Comparison of ENCODE assay signal across 30 cellular contexts in genomic region chr2:232242316-232242715, GRCh38.
"Had no signal": no experiment of that assay in that cellular context is flagged by ENCODE, and none has a peak within 500 bp of the region (broad histone marks: within the 10 kb centered on the region; RNA-seq: fewer than 3 reads in every experiment).

No MANE protein-coding gene starts in this region.

- H3K4me3 ChIP-seq: ascending aorta, breast epithelium, cardiac muscle cell, colonic mucosa, dorsolateral prefrontal cortex had no signal

- H3K27me3 Mint-ChIP-seq: activated CD4-positive, alpha-beta memory T cell treated with anti-CD3 and anti-CD28 coated beads for 36 hours; activated CD4-positive, alpha-beta T cell treated with anti-CD3 and anti-CD28 coated beads for 36 hours; activated CD4-positive, alpha-beta T cell treated with anti-CD3 and anti-CD28 coated beads, Interleukin-2, amount 10 ng/mL, durations not matched to agents 24 days and 14 days; activated naive CD4-positive, alpha-beta T cell treated with anti-CD3 and anti-CD28 coated beads, Interleukin-2, amount 10 ng/mL, durations not matched to agents 7 days and 5 days; activated naive CD8-positive, alpha-beta T cell treated with anti-CD3 and anti-CD28 coated beads, Interleukin-2, amount 10 ng/mL, durations not matched to agents 7 days and 5 days; activated T-cell treated with anti-CD3 and anti-CD28 coated beads, Interleukin-2, amount 50 U/mL, for 24 hours; brain; dendritic cell treated with granulocyte-macrophage colony-stimulating factor and Interleukin-4, amounts not matched to agents 40 ng/mL and 50 ng/mL, for 4 days had no signal

- H3K27me3 ChIP-seq: ascending aorta, breast epithelium, cardiac muscle cell, colonic mucosa, dorsolateral prefrontal cortex had no signal

- H3K9me3 ChIP-seq: ascending aorta, breast epithelium, colonic mucosa had no signal

- DNase-seq: activated CD4-positive, alpha-beta memory T cell treated with anti-CD3 and anti-CD28 coated beads for 36 hours; activated CD4-positive, alpha-beta T cell treated with anti-CD3 and anti-CD28 coated beads for 36 hours; activated CD4-positive, alpha-beta T cell treated with anti-CD3 and anti-CD28 coated beads, Interleukin-2, amount 10 ng/mL, durations not matched to agents 24 days and 14 days; activated CD4-positive, CD25-positive, alpha-beta regulatory T cell; activated CD4-positive, CD25-positive, alpha-beta regulatory T cell treated with anti-CD3 and anti-CD28 coated beads, Interleukin-2, amount 50 U/mL, for 72 hours; activated CD8-positive, alpha-beta T cell treated with anti-CD3 and anti-CD28 coated beads, Interleukin-2, amount 10 ng/mL, durations not matched to agents 7 days and 5 days; activated gamma-delta T cell; activated naive CD4-positive, alpha-beta T cell; activated naive CD4-positive, alpha-beta T cell treated with anti-CD3 and anti-CD28 coated beads, Interleukin-2, amount 10 ng/mL, durations not matched to agents 7 days and 5 days; activated naive CD8-positive, alpha-beta T cell treated with anti-CD3 and anti-CD28 coated beads, Interleukin-2, amount 10 ng/mL, durations not matched to agents 7 days and 5 days; activated T-cell treated with anti-CD3 and anti-CD28 coated beads for 4 hours; activated T-cell treated with anti-CD3 and anti-CD28 coated beads, Interleukin-2, amount 50 U/mL, for 24 hours; activated T-cell treated with anti-CD3 and anti-CD28 coated beads, Interleukin-2, amount 50 U/mL, for 72 hours; central memory CD4-positive, alpha-beta T cell; cerebellar nuclear complex; colonic mucosa; dorsolateral prefrontal cortex; effector memory CD4-positive, alpha-beta T cell; endodermal cell; foreskin fibroblast; head of caudate nucleus; T-helper 1 cell; T-helper 2 cell had no signal

- H3K4me3 Mint-ChIP-seq: activated CD4-positive, alpha-beta memory T cell treated with anti-CD3 and anti-CD28 coated beads for 36 hours; activated CD4-positive, alpha-beta T cell treated with anti-CD3 and anti-CD28 coated beads for 36 hours; activated CD4-positive, alpha-beta T cell treated with anti-CD3 and anti-CD28 coated beads, Interleukin-2, amount 10 ng/mL, durations not matched to agents 24 days and 14 days; activated CD8-positive, alpha-beta T cell treated with anti-CD3 and anti-CD28 coated beads, Interleukin-2, amount 10 ng/mL, durations not matched to agents 7 days and 5 days; activated naive CD4-positive, alpha-beta T cell treated with anti-CD3 and anti-CD28 coated beads, Interleukin-2, amount 10 ng/mL, durations not matched to agents 7 days and 5 days; activated naive CD8-positive, alpha-beta T cell treated with anti-CD3 and anti-CD28 coated beads, Interleukin-2, amount 10 ng/mL, durations not matched to agents 7 days and 5 days; activated T-cell treated with anti-CD3 and anti-CD28 coated beads, Interleukin-2, amount 50 U/mL, for 24 hours; brain; dendritic cell treated with granulocyte-macrophage colony-stimulating factor and Interleukin-4, amounts not matched to agents 40 ng/mL and 50 ng/mL, for 4 days; endodermal cell had no signal

- ATAC-seq: activated CD4-positive, alpha-beta T cell treated with anti-CD3 and anti-CD28 coated beads for 36 hours; activated CD8-positive, alpha-beta T cell treated with anti-CD3 and anti-CD28 coated beads, Interleukin-2, amount 10 ng/mL, durations not matched to agents 7 days and 5 days; activated naive CD4-positive, alpha-beta T cell treated with anti-CD3 and anti-CD28 coated beads, Interleukin-2, amount 50 U/mL, for 72 hours; activated T-cell treated with anti-CD3 and anti-CD28 coated beads, Interleukin-2, amount 50 U/mL, for 72 hours; esophagus mucosa had no signal

- H3K27ac ChIP-seq: ascending aorta, breast epithelium, cardiac muscle cell, colonic mucosa, dorsolateral prefrontal cortex had no signal

- H3K36me3 ChIP-seq: ascending aorta, breast epithelium, cardiac muscle cell, colonic mucosa had no signal

- H3K27ac Mint-ChIP-seq: activated CD4-positive, alpha-beta memory T cell treated with anti-CD3 and anti-CD28 coated beads for 36 hours; activated CD4-positive, alpha-beta T cell treated with anti-CD3 and anti-CD28 coated beads for 36 hours; activated CD4-positive, alpha-beta T cell treated with anti-CD3 and anti-CD28 coated beads, Interleukin-2, amount 10 ng/mL, durations not matched to agents 24 days and 14 days; activated CD8-positive, alpha-beta T cell treated with anti-CD3 and anti-CD28 coated beads, Interleukin-2, amount 10 ng/mL, durations not matched to agents 7 days and 5 days; activated naive CD4-positive, alpha-beta T cell treated with anti-CD3 and anti-CD28 coated beads, Interleukin-2, amount 10 ng/mL, durations not matched to agents 7 days and 5 days; activated naive CD4-positive, alpha-beta T cell treated with anti-CD3 and anti-CD28 coated beads, Interleukin-2, amount 50 U/mL, for 72 hours; activated naive CD8-positive, alpha-beta T cell treated with anti-CD3 and anti-CD28 coated beads, Interleukin-2, amount 10 ng/mL, durations not matched to agents 7 days and 5 days; activated T-cell treated with anti-CD3 and anti-CD28 coated beads, Interleukin-2, amount 50 U/mL, for 24 hours; activated T-cell treated with anti-CD3 and anti-CD28 coated beads, Interleukin-2, amount 50 U/mL, for 72 hours; brain; dendritic cell treated with granulocyte-macrophage colony-stimulating factor and Interleukin-4, amounts not matched to agents 40 ng/mL and 50 ng/mL, for 4 days; endodermal cell had no signal

- H3K4me1 ChIP-seq: ascending aorta, breast epithelium, colonic mucosa had no signal
